Comparison of ENCODE assay signal across 8 cellular contexts in the genomic region with DNA sequence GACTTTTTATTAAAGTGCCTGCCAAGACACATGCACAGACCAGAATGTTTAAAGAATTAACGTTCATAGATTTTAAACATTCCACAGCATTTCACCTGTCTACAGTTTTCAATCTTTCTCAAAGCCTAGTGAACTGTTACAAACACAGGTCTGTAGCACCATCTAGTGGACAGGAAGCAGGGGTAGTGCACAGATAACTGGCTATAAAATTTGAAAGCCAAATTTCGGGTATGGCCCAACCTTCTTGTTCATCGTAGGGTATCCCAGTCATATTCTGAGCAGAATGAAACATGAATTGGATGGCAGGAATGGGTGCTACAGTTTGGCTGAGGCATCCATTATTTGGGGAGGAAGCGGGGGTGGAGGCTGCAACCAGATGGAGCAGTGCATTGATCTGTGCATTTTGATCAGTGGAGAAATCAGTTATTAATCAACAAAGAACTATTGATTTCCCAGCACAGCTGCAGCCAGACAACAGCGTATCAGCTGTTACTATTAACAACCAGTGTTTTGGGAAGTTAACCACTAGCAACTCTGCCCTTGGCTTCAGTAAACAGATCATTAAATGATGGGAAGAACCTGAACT. TPM values are rescaled to one million over a fixed set of nuclear protein-coding genes. Genes with fewer than 3 reads are reported as not detected.
DNase-seq lines count a peak whose midpoint lies in the region; ATAC-seq, FAIRE-seq and TF ChIP-seq lines count a peak whose summit lies in the region.

No MANE protein-coding gene starts in this region.

- H3K36me3 ChIP-seq in cardiac muscle cell, result no peaks in the 10 kb centered on the region
- no peaks in the 10 kb centered on the region for H3K36me3 ChIP-seq in HepG2 (replicated peaks in 1 of 2; ENCODE audit: control insufficient read depth in 1 of 2, insufficient read depth in 2 of 2, low read length in 2 of 2)
- no peaks in the 10 kb centered on the region for H3K36me3 ChIP-seq in vagina

- 3% methylated on average over 5 of the region's 5 CpGs for WGBS in HepG2 (ENCODE audit: low lambda C conversion rate)

- TF ChIP-seq CTCF in cardiac muscle cell (IDR thresholded peaks at IDR 0.05; ENCODE audit: low read depth, low read length), result peak; percentile 81
- TF ChIP-seq CTCF in HepG2 (CRISPR knock-in tag; IDR thresholded peaks at IDR 0.05), result peak; percentile 82
- TF ChIP-seq CTCF in vagina (IDR thresholded peaks at IDR 0.05), result peak; percentile 24 to 54 (median 27)

- no peak overlapping the region for H2AFZ ChIP-seq in HepG2 (ENCODE audit: low read length)

- H3K9me3 ChIP-seq in cardiac muscle cell (ENCODE audit: low read depth), result no peaks in the 10 kb centered on the region
- H3K9me3 ChIP-seq in HepG2 (ENCODE audit: low read length), result no peaks in the 10 kb centered on the region
- H3K9me3 ChIP-seq in vagina, result no peaks in the 10 kb centered on the region

- no peaks in the 10 kb centered on the region for H4K20me1 ChIP-seq in HepG2 (ENCODE audit: insufficient read depth, low read length)

- no peaks in the 10 kb centered on the region for H3K4me1 Mint-ChIP-seq in central memory CD8-positive, alpha-beta T cell

- H3K4me1 ChIP-seq in cardiac muscle cell (ENCODE audit: low read depth), result no peaks in the 10 kb centered on the region
- H3K4me1 ChIP-seq in HepG2 (ENCODE audit: insufficient read depth, low read length), result no peaks in the 10 kb centered on the region
- H3K4me1 ChIP-seq in vagina, result no peaks in the 10 kb centered on the region

- BruUV-seq in HepG2 (replicated peaks; lab: Mats Ljungman, UMichigan), result no TSS peak

- TF ChIP-seq POLR2A in HepG2 (IDR thresholded peaks at IDR 0.05; ENCODE audit: insufficient read depth in 1 of 2, low read depth in 2 of 2, low read length in 2 of 2), result no peak
- TF ChIP-seq POLR2A in vagina (IDR thresholded peaks at IDR 0.05), result no peak

- ATAC-seq in GM21529 (IDR thresholded peaks at IDR 0.05; ENCODE audit: unreplicated experiment), result peak; percentile 94
- ATAC-seq in central memory CD8-positive, alpha-beta T cell (replicated peaks; ENCODE audit: extremely low read depth, poor library complexity, severe bottlenecking), result peak; percentile 32
- peak; percentile 94 for ATAC-seq in HepG2

- H3K27ac ChIP-seq in cardiac muscle cell, result no peak overlapping the region
- H3K27ac ChIP-seq in HepG2 (ENCODE audit: extremely low read length, insufficient read depth, low read length), result no peak overlapping the region
- H3K27ac ChIP-seq in vagina, result no peak overlapping the region

- H3K4me3 Mint-ChIP-seq in central memory CD8-positive, alpha-beta T cell, result no peak overlapping the region

- H3K27ac Mint-ChIP-seq in central memory CD8-positive, alpha-beta T cell (ENCODE audit: low read depth), result no peak overlapping the region

- POLR2A ChIA-PET in HepG2 (lab: Yijun Ruan, JAX), result no interaction called here

- TF ChIP-seq RAD21 in HepG2 (CRISPR knock-in tag; IDR thresholded peaks at IDR 0.05), result peak; percentile 55; the same call in 1 of the 2 replicates

- CTCF ChIA-PET in HepG2 (lab: Yijun Ruan, JAX; ENCODE audit: low intra/inter-chr PET ratio, low total read pairs), result interaction anchor here (1.0 to 1.6 kb wide), 2 partner anchors 642 to 703 kb away, joined by 4 read pairs; no protein-coding TSS in a partner anchor

- H3K9ac ChIP-seq in HepG2 (ENCODE audit: insufficient read depth, low read depth, low read length), result no peak overlapping the region

- H3K9me3 Mint-ChIP-seq in central memory CD8-positive, alpha-beta T cell, result no peaks in the 10 kb centered on the region

- H3K36me3 Mint-ChIP-seq in central memory CD8-positive, alpha-beta T cell (ENCODE audit: insufficient read depth), result no peaks in the 10 kb centered on the region

- DNase-seq in cardiac muscle cell (ENCODE audit: low read depth in 1 of 2, low spot score in 1 of 2), result peak; percentile 67 to 70
- no peak for DNase-seq in cardiac septum (ENCODE audit: low spot score)
- peak; percentile 33 for DNase-seq in HS-5 (ENCODE audit: low read depth)
- DNase-seq in NOMO-1 treated with DMSO at 0.1 percent for 48 hours (lab: John Stamatoyannopoulos, UW; ENCODE audit: unreplicated experiment), result peak; percentile 64
- no peak for DNase-seq in central memory CD8-positive, alpha-beta T cell (ENCODE audit: low spot score in 2 of 2)
- peak; percentile 57 for DNase-seq in HepG2 (ENCODE audit: low spot score)
- DNase-seq in vagina (ENCODE audit: extremely low spot score in 2 of 2), result no peak

- no peak overlapping the region for H3K4me2 ChIP-seq in HepG2 (ENCODE audit: low read depth, low read length)

- in situ Hi-C loops in HepG2 (cut with HindIII; ENCODE audit: extremely low pct_ligation_motif_present, low pct_unique_long_range_greater_than_20kb), result loop anchor here (10.0 kb wide), 2 partner anchors 308 to 708 kb away; partner anchors contain the start of gene COL9A1

- H3K4me3 ChIP-seq in cardiac muscle cell (no peak overlapping the region), HepG2 (replicated peaks in 1 of 3; ENCODE audit: insufficient read depth in 1 of 3, low read depth in 2 of 3, low read length in 3 of 3) (no peak overlapping the region), vagina (no peak overlapping the region)

- peak; percentile 84 for FAIRE-seq in HepG2 (lab: Jason Lieb, UNC)

- H3K27me3 ChIP-seq in cardiac muscle cell, result no peaks in the 10 kb centered on the region
- H3K27me3 ChIP-seq in HepG2 (ENCODE audit: control insufficient read depth in 1 of 2, insufficient read depth in 2 of 2, low read length in 2 of 2), result no peaks in the 10 kb centered on the region
- H3K27me3 ChIP-seq in vagina, result no peaks in the 10 kb centered on the region

- no peaks in the 10 kb centered on the region for H3K79me2 ChIP-seq in HepG2 (ENCODE audit: insufficient read depth, low read length)

- intact Hi-C loops in cardiac septum (cut with DNase I) (loop anchor here (5.0 to 10.0 kb wide), 2 partner anchors 638 to 706 kb away; no protein-coding TSS in a partner anchor), HepG2 (cut with micrococcal nuclease; ENCODE audit: unreplicated experiment) (loop anchor here (1.0 to 10.0 kb wide), 7 partner anchors 128 to 803 kb away; no protein-coding TSS in a partner anchor), vagina (cut with DNase I) (no loop called here)

- TF ChIP-seq EP300 in HepG2 (IDR thresholded peaks at IDR 0.05; ENCODE audit: low read depth in 2 of 2, low read length in 2 of 2), result no peak
- no peak for TF ChIP-seq EP300 in HepG2 (CRISPR knock-in tag; IDR thresholded peaks at IDR 0.05; ENCODE audit: borderline replicate concordance)

- H3K27me3 Mint-ChIP-seq in central memory CD8-positive, alpha-beta T cell, result peaks cover 51% of the 10 kb centered on the region

TF ChIP-seq in HepG2, 621 proteins besides CTCF, POLR2A, EP300 and RAD21:
- TF ChIP-seq, protein P1, sequence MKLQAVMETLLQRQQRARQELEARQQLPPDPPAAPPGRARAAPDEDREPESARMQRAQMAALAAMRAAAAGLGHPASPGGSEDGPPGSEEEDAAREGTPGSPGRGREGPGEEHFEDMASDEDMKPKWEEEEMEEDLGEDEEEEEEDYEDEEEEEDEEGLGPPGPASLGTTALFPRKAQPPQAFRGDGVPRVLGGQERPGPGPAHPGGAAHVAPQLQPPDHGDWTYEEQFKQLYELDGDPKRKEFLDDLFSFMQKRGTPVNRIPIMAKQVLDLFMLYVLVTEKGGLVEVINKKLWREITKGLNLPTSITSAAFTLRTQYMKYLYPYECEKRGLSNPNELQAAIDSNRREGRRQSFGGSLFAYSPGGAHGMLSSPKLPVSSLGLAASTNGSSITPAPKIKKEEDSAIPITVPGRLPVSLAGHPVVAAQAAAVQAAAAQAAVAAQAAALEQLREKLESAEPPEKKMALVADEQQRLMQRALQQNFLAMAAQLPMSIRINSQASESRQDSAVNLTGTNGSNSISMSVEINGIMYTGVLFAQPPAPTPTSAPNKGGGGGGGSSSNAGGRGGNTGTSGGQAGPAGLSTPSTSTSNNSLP (IDR thresholded peaks at IDR 0.05; ENCODE audit: low read depth, low read length), result 0 out of 2 replicates have a peak, but pooled peaks have one; percentile 26
- TF ChIP-seq SMC3 (IDR thresholded peaks at IDR 0.05; ENCODE audit: low read length) (peak; percentile 67), STAG1 (CRISPR knock-in tag; IDR thresholded peaks at IDR 0.05) (peak; percentile 82), ZNF777 (CRISPR knock-in tag; IDR thresholded peaks at IDR 0.05) (no peak), ZNF841 (CRISPR knock-in tag; IDR thresholded peaks at IDR 0.05; ENCODE audit: borderline replicate concordance) (no peak)
TF ChIP-seq in HepG2: peak in this region for 3.

RNA-seq across cellular contexts. Expression of gene B3GAT2, which starts 56.1 kb away (rescaled TPM):
- total RNA-seq in cardiac muscle cell, result 0.28 and 0.92 TPM in 2 replicates
- 1.3 and 1.8 TPM in 2 replicates for polyA plus RNA-seq in cardiac muscle cell
- not detected for total RNA-seq in cardiac septum
- 0.02 TPM in 1 of 2 replicates, not detected in the other for total RNA-seq in HepG2 (2016; rRNA removed; fragmentation: Illumina TruSeq; extraction: Trizol)
- total RNA-seq in HepG2 (2016; cell fraction: cytosol; rRNA removed; fragmentation: Illumina TruSeq; extraction: Trizol; ENCODE audit: low read depth), result not detected in 2 replicates
- 0.02 TPM in 1 of 2 replicates, not detected in the other for total RNA-seq in HepG2 (2016; cell fraction: insoluble cytoplasmic fraction; rRNA removed; fragmentation: Illumina TruSeq; extraction: Trizol)
- not detected in 2 replicates for total RNA-seq in HepG2 (2016; cell fraction: membrane; rRNA removed; fragmentation: Illumina TruSeq; extraction: Trizol)
- 0.06 TPM in 1 of 2 replicates, not detected in the other for total RNA-seq in HepG2 (2016; cell fraction: nucleus; rRNA removed; fragmentation: Illumina TruSeq; extraction: Trizol)
- 0.01 TPM in 2 replicates for polyA plus RNA-seq in HepG2 (2011; rRNA removed)
- not detected in 2 replicates for polyA plus RNA-seq in HepG2 (2011; cell fraction: cytosol; rRNA removed)
- polyA plus RNA-seq in HepG2 (2011; cell fraction: nucleus; rRNA removed), result not detected in 2 replicates
- 0.17 and 0.19 TPM in 2 replicates for polyA plus RNA-seq in HepG2 (2012)
- 0.02 TPM in 1 of 2 replicates, not detected in the other for polyA plus RNA-seq in HepG2 (2016; cell fraction: cytosol; fragmentation: Illumina TruSeq; extraction: Trizol; ENCODE audit: low read depth)
- polyA plus RNA-seq in HepG2 (2016; cell fraction: insoluble cytoplasmic fraction; fragmentation: Illumina TruSeq; extraction: Trizol; ENCODE audit: low read depth), result 0.05 and 0.07 TPM in 2 replicates
- polyA plus RNA-seq in HepG2 (2016; cell fraction: membrane; fragmentation: Illumina TruSeq; extraction: Trizol; ENCODE audit: low read depth), result not detected in 2 replicates
- polyA plus RNA-seq in HepG2 (2016; cell fraction: nucleus; fragmentation: Illumina TruSeq; extraction: Trizol; ENCODE audit: insufficient read depth, low read depth), result not detected in 2 replicates
- 0.12 TPM in 1 of 2 replicates, not detected in the other for polyA minus RNA-seq in HepG2 (2011; rRNA and poly(A)+ RNA removed; ENCODE audit: low replicate concordance)
- not detected in 2 replicates for polyA minus RNA-seq in HepG2 (2011; cell fraction: cytosol; rRNA and poly(A)+ RNA removed)
- 0.13 TPM in 1 of 2 replicates, not detected in the other for polyA minus RNA-seq in HepG2 (2011; cell fraction: nucleus; rRNA and poly(A)+ RNA removed)
- total RNA-seq in vagina, result not detected

Comparison
In these comparisons a context has a peak if more than half of its experiments do, and no peak if none do; other contexts are left out.
1. DNase-seq: peak in cardiac muscle cell (2 of 2), HS-5 (single experiment), NOMO-1 treated with DMSO at 0.1 percent for 48 hours (single experiment) and HepG2 (single experiment); none in cardiac septum (single experiment), central memory CD8-positive, alpha-beta T cell (0 of 2) and vagina (0 of 2).
2. CTCF ChIP-seq: peak in every context shown above with its lines; median percentile 82 in HepG2; 81 in cardiac muscle cell; 27 in vagina.
3. ATAC-seq: peak in every context shown above with its lines; median percentile 94 in GM21529; 94 in HepG2; 32 in central memory CD8-positive, alpha-beta T cell.